Comparison of ENCODE assay signal across 16 cellular contexts in the genomic region with DNA sequence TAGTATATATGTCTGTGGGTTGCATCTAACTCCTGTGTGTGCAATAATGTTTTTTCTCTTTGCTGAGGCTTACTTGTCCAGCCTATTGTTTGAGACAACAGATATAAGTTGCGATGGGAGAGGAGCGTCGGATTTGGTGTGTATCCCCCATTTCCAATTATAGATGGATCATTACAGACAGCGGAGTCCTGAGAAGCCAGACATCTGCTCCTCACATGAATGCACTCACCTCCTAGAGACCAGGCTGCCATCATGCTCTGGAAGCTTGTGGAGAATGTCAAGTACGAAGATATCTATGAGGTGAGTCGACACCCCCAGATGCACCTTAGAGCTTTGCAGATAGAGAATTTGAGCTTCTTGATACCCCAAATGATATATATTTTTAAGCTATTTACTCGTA. TPM values are rescaled to one million over a fixed set of nuclear protein-coding genes. Genes with fewer than 3 reads are reported as not detected.
DNase-seq lines count a peak whose midpoint lies in the region; ATAC-seq and TF ChIP-seq lines count a peak whose summit lies in the region.
"Had no signal": no experiment of that assay in that cellular context is flagged by ENCODE, and none has a peak within 500 bp of the region (broad histone marks: within the 10 kb centered on the region; RNA-seq: fewer than 3 reads in every experiment).

Gene TFAP2B, plus strand, starts transcription at position 199 of the 400 bp plus-strand sequence. Its CDS starts 21 bp downstream, at position 220.

- ATAC-seq in WTC11 (no peak), HG03108 (IDR thresholded peaks at IDR 0.05; ENCODE audit: unreplicated experiment) (no peak)

- H3K27ac Mint-ChIP-seq in Calu3 (ENCODE audit: unreplicated experiment) (no peak within 1 kb of the TSS), WTC11 (no peak within 1 kb of the TSS), glutamatergic neuron (ENCODE audit: unreplicated experiment) (no peak within 1 kb of the TSS), osteocyte (ENCODE audit: unreplicated experiment) (peak within 1 kb of the TSS; percentile 99)

- H3K4me3 ChIP-seq in uterus, result no peak within 1 kb of the TSS

- TF ChIP-seq POLR2A in uterus (IDR thresholded peaks at IDR 0.05), result no peak

- no TSS peak for BruUV-seq in Calu3 (replicated peaks; lab: Mats Ljungman, UMichigan)

- intact Hi-C loops in Calu3 (cut with micrococcal nuclease; ENCODE audit: unreplicated experiment), result loop anchor here (10.0 kb wide), 4 partner anchors 206 to 1206 kb away; no protein-coding TSS in a partner anchor
- intact Hi-C loops in uterus (cut with DNase I; ENCODE audit: low total_unique reads), result no loop called here

- POLR2A ChIA-PET in WTC11 (lab: Charles Lee) (interaction anchor here (0.8 kb wide), 1 partner anchor 31 kb away, joined by 3 read pairs; no protein-coding TSS in a partner anchor), RWPE1 (lab: Yijun Ruan, JAX; ENCODE audit: low non-redundant PET) (no interaction called here)

- H3K27me3 ChIP-seq in uterus, result peaks cover 0 to 65% of the 10 kb centered on the region in 2 donors

- H3K4me1 ChIP-seq in uterus, result peaks cover 0 to 7% of the 10 kb centered on the region in 2 donors
- H3K4me1 ChIP-seq: prostate gland had no signal

- H3K36me3 Mint-ChIP-seq in Calu3 (ENCODE audit: insufficient read depth, unreplicated experiment), result peaks cover 8% of the 10 kb centered on the region
- no peaks in the 10 kb centered on the region for H3K36me3 Mint-ChIP-seq in WTC11
- peaks cover 3% of the 10 kb centered on the region for H3K36me3 Mint-ChIP-seq in glutamatergic neuron (ENCODE audit: unreplicated experiment)
- H3K36me3 Mint-ChIP-seq in osteocyte (ENCODE audit: unreplicated experiment), result peaks cover 3% of the 10 kb centered on the region

- TF ChIP-seq CTCF in Calu3 (IDR thresholded peaks at IDR 0.05; ENCODE audit: unreplicated experiment) (no peak), WTC11 (IDR thresholded peaks at IDR 0.05) (no peak), glutamatergic neuron (IDR thresholded peaks at IDR 0.05; ENCODE audit: partially characterized antibody, unreplicated experiment) (no peak), osteocyte (IDR thresholded peaks at IDR 0.05) (no peak), RWPE1 (conservative IDR thresholded peaks at IDR 0.05; ENCODE audit: low read depth) (no peak), uterus (IDR thresholded peaks at IDR 0.05) (no peak)

- H3K9me3 Mint-ChIP-seq in Calu3 (ENCODE audit: low read depth, unreplicated experiment) (no peaks in the 10 kb centered on the region), WTC11 (no peaks in the 10 kb centered on the region), glutamatergic neuron (ENCODE audit: unreplicated experiment) (peaks cover 19% of the 10 kb centered on the region), osteocyte (ENCODE audit: unreplicated experiment) (no peaks in the 10 kb centered on the region)

- H3K4me1 Mint-ChIP-seq in Calu3 (ENCODE audit: low read depth, unreplicated experiment), result peaks cover 31% of the 10 kb centered on the region
- peaks cover 61% of the 10 kb centered on the region for H3K4me1 Mint-ChIP-seq in WTC11
- peaks cover 3% of the 10 kb centered on the region for H3K4me1 Mint-ChIP-seq in glutamatergic neuron (ENCODE audit: low read depth, unreplicated experiment)
- H3K4me1 Mint-ChIP-seq in osteocyte (ENCODE audit: unreplicated experiment), result peaks cover 28% of the 10 kb centered on the region

- H3K36me3 ChIP-seq in uterus, result no peaks in the 10 kb centered on the region
- H3K36me3 ChIP-seq: prostate gland had no signal

- CTCF ChIA-PET in Calu3 (lab: Charles Lee) (no interaction called here), WTC11 (lab: Charles Lee) (no interaction called here), RWPE1 (lab: Yijun Ruan, JAX) (interaction anchor here (0.6 kb wide), 1 partner anchor 10 kb away, joined by 3 read pairs; no protein-coding TSS in a partner anchor)

- peak within 1 kb of the TSS; percentile 79 for H3K4me3 Mint-ChIP-seq in Calu3 (ENCODE audit: low read depth, unreplicated experiment)
- peak within 1 kb of the TSS; percentile 70 for H3K4me3 Mint-ChIP-seq in WTC11
- H3K4me3 Mint-ChIP-seq in glutamatergic neuron (ENCODE audit: unreplicated experiment), result peak within 1 kb of the TSS; percentile 28
- H3K4me3 Mint-ChIP-seq in osteocyte (ENCODE audit: unreplicated experiment), result peak within 1 kb of the TSS; percentile 85

- no peak within 1 kb of the TSS for H3K27ac ChIP-seq in RWPE1
- no peak within 1 kb of the TSS for H3K27ac ChIP-seq in uterus
- H3K27ac ChIP-seq: C4-2B, prostate gland had no signal

- H3K9me3 ChIP-seq in uterus, result no peaks in the 10 kb centered on the region
- H3K9me3 ChIP-seq: prostate gland had no signal

- H3K27me3 Mint-ChIP-seq in Calu3 (ENCODE audit: unreplicated experiment), result peaks cover 87% of the 10 kb centered on the region
- H3K27me3 Mint-ChIP-seq in WTC11 (ENCODE audit: low read depth), result peaks cover 98% of the 10 kb centered on the region
- H3K27me3 Mint-ChIP-seq in glutamatergic neuron (ENCODE audit: unreplicated experiment), result peaks cover 42% of the 10 kb centered on the region
- peaks cover 4% of the 10 kb centered on the region for H3K27me3 Mint-ChIP-seq in osteocyte (ENCODE audit: unreplicated experiment)

- DNase-seq in Calu3 (no peak), WTC11 (ENCODE audit: low spot score) (no peak), glutamatergic neuron (no peak), osteocyte (ENCODE audit: extremely low spot score, unreplicated experiment) (no peak), RWPE1 (ENCODE audit: low spot score) (no peak), uterus (no peak)
- DNase-seq in activated CD4-positive, alpha-beta T cell treated with anti-CD3 and anti-CD28 coated beads, Interleukin-2, amount 50 U/mL, for 1 hour, result no peak
- DNase-seq: effector CD8-positive, alpha-beta T cell; kidney glomerular epithelial cell; NCI-H2107; T1000 had no signal

TF ChIP-seq in WTC11, 78 proteins besides CTCF, POLR2A, EP300 and RAD21:
- TF ChIP-seq KAT7 (CRISPR knock-in tag; IDR thresholded peaks at IDR 0.05; ENCODE audit: borderline replicate concordance), result no peak
- TF ChIP-seq ZNF416 (CRISPR knock-in tag; IDR thresholded peaks at IDR 0.05), result no peak
- no peak for TF ChIP-seq MLX (CRISPR knock-in tag; IDR thresholded peaks at IDR 0.05)
- no peak for TF ChIP-seq SP1 (CRISPR knock-in tag; conservative IDR thresholded peaks at IDR 0.05)
- TF ChIP-seq, protein P1, sequence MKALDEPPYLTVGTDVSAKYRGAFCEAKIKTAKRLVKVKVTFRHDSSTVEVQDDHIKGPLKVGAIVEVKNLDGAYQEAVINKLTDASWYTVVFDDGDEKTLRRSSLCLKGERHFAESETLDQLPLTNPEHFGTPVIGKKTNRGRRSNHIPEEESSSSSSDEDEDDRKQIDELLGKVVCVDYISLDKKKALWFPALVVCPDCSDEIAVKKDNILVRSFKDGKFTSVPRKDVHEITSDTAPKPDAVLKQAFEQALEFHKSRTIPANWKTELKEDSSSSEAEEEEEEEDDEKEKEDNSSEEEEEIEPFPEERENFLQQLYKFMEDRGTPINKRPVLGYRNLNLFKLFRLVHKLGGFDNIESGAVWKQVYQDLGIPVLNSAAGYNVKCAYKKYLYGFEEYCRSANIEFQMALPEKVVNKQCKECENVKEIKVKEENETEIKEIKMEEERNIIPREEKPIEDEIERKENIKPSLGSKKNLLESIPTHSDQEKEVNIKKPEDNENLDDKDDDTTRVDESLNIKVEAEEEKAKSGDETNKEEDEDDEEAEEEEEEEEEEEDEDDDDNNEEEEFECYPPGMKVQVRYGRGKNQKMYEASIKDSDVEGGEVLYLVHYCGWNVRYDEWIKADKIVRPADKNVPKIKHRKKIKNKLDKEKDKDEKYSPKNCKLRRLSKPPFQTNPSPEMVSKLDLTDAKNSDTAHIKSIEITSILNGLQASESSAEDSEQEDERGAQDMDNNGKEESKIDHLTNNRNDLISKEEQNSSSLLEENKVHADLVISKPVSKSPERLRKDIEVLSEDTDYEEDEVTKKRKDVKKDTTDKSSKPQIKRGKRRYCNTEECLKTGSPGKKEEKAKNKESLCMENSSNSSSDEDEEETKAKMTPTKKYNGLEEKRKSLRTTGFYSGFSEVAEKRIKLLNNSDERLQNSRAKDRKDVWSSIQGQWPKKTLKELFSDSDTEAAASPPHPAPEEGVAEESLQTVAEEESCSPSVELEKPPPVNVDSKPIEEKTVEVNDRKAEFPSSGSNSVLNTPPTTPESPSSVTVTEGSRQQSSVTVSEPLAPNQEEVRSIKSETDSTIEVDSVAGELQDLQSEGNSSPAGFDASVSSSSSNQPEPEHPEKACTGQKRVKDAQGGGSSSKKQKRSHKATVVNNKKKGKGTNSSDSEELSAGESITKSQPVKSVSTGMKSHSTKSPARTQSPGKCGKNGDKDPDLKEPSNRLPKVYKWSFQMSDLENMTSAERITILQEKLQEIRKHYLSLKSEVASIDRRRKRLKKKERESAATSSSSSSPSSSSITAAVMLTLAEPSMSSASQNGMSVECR (CRISPR knock-in tag; IDR thresholded peaks at IDR 0.05; ENCODE audit: borderline replicate concordance), result no peak
- TF ChIP-seq RORB (CRISPR knock-in tag; IDR thresholded peaks at IDR 0.05), result no peak

RNA-seq across cellular contexts. Expression of gene TFAP2B, which starts in this region (rescaled TPM):
- total RNA-seq in Calu3 (2022) (not detected in 2 replicates), WTC11 (2021) (not detected in 3 replicates), glutamatergic neuron (ENCODE audit: unreplicated experiment) (not detected), osteocyte (26.4 and 27.5 TPM in 2 replicates), uterus (under 1 TPM in 1 of 4 donors, not detected in 3; 0.41 TPM)
- total RNA-seq: activated CD8-positive, alpha-beta memory T cell treated with anti-CD3 and anti-CD28 coated beads for 36 hours; OCI-LY7 had no signal

Comparison
In these comparisons a context has a peak if more than half of its experiments do, and no peak if none do; other contexts are left out.
1. RNA of gene TFAP2B (total RNA-seq): 26.4 to 27.5 TPM in osteocyte; 0.41 TPM in uterus, not detected in Calu3, not detected in WTC11 and not detected in glutamatergic neuron (single experiment); every median in the first group is over 10 times any median in the second.
2. H3K4me3 Mint-ChIP-seq: peak in every context shown above with its lines; median percentile 85 in osteocyte; 79 in Calu3; 70 in WTC11; 28 in glutamatergic neuron.